In the genomic region with DNA sequence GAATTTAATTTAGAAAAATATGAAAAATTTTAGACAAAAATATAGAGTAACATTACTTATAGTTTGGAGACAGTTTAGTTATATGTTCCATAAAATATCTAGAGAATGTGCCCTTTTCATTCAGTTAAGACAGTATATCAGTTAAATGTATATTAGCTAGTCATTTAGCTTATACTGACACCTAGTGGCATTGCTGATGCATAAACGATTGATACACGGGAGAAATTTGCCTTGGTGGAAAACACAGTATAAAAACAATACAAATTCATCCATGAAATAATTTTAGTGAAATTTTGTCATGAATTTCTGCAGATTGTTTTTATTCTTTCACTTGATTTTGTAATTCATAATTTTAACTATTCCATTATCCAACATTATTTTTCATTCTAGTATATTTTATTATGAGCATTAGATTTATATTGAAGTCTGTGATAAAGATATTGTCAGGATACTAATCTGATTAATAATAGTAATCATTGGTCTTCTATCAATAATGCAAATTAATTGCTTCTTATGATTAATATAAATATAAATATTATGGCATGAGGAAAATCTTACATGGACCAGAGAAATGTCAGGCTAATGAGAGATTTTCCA, we compare ENCODE assay signal across 9 cellular contexts.
DNase-seq lines count a peak whose midpoint lies in the region; ATAC-seq and TF ChIP-seq lines count a peak whose summit lies in the region.
"Had no signal": no experiment of that assay in that cellular context is flagged by ENCODE, and none has a peak within 500 bp of the region (broad histone marks: within the 10 kb centered on the region; RNA-seq: fewer than 3 reads in every experiment).

No MANE protein-coding gene starts in this region.

- no peaks in the 10 kb centered on the region for H3K36me3 Mint-ChIP-seq in stimulated activated naive B cell treated with anti-CD40 and anti-IgM and Interleukin-4, amounts not matched to agents 10 μg/mL and 1 μg/mL and 100 μg/mL, for 72 hours

- H2AFZ ChIP-seq in Loucy (ENCODE audit: low read length), result no peak overlapping the region

- no peaks in the 10 kb centered on the region for H3K4me1 Mint-ChIP-seq in stimulated activated naive B cell treated with anti-CD40 and anti-IgM and Interleukin-4, amounts not matched to agents 10 μg/mL and 1 μg/mL and 100 μg/mL, for 72 hours

- no peaks in the 10 kb centered on the region for H3K79me2 ChIP-seq in Loucy (ENCODE audit: insufficient read depth, low read length)

- no peak overlapping the region for H3K4me2 ChIP-seq in Loucy (ENCODE audit: low read depth, low read length, poor library complexity, severe bottlenecking)
- H3K4me2 ChIP-seq: BLaER1 had no signal

- peak; percentile 77 for ATAC-seq in SK-N-SH treated with all-trans-retinoic acid at 6 μM for 48 hours
- ATAC-seq in stimulated activated naive B cell treated with anti-CD40 and anti-IgM and Interleukin-4, amounts not matched to agents 10 μg/mL and 1 μg/mL and 100 μg/mL, for 72 hours (replicated peaks), result peak; percentile 41 to 53

- H3K36me3 ChIP-seq in Loucy (ENCODE audit: insufficient read depth, low read length), result no peaks in the 10 kb centered on the region
- H3K36me3 ChIP-seq: BLaER1 had no signal

- H3K27me3 Mint-ChIP-seq in stimulated activated naive B cell treated with anti-CD40 and anti-IgM and Interleukin-4, amounts not matched to agents 10 μg/mL and 1 μg/mL and 100 μg/mL, for 72 hours, result no peaks in the 10 kb centered on the region

- no peaks in the 10 kb centered on the region for H4K20me1 ChIP-seq in Loucy (ENCODE audit: insufficient read depth, low read length, poor library complexity, severe bottlenecking)
- H4K20me1 ChIP-seq: BLaER1 had no signal

- H3K27ac Mint-ChIP-seq in stimulated activated naive B cell treated with anti-CD40 and anti-IgM and Interleukin-4, amounts not matched to agents 10 μg/mL and 1 μg/mL and 100 μg/mL, for 72 hours, result no peak overlapping the region

- no peaks in the 10 kb centered on the region for H3K9me2 ChIP-seq in Loucy (replicated peaks; ENCODE audit: low read depth, low read length)

- H3K9me3 ChIP-seq in Loucy (ENCODE audit: insufficient read depth, low read depth, low read length), result no peaks in the 10 kb centered on the region
- H3K9me3 ChIP-seq: BLaER1 had no signal

- DNase-seq in DMS153 treated with DMSO at 0.1 percent for 48 hours (lab: John Stamatoyannopoulos, UW; ENCODE audit: unreplicated experiment), result peak; percentile 47
- DNase-seq in DMS153 (lab: John Stamatoyannopoulos, UW), result no peak
- peak; percentile 43 for DNase-seq in H4 (ENCODE audit: low spot score)
- peak; percentile 10 for DNase-seq in foreskin melanocyte
- no peak for DNase-seq in stimulated activated naive B cell treated with anti-CD40 and anti-IgM and Interleukin-4, amounts not matched to agents 10 μg/mL and 1 μg/mL and 100 μg/mL, for 72 hours
- DNase-seq in ureter (ENCODE audit: low spot score), result no peak

- H3K4me3 Mint-ChIP-seq in stimulated activated naive B cell treated with anti-CD40 and anti-IgM and Interleukin-4, amounts not matched to agents 10 μg/mL and 1 μg/mL and 100 μg/mL, for 72 hours, result no peak overlapping the region

- H3K4me3 ChIP-seq in Loucy (ENCODE audit: low read length, poor library complexity, severe bottlenecking), result no peak overlapping the region
- H3K4me3 ChIP-seq: BLaER1 had no signal

- H3K9me3 Mint-ChIP-seq in stimulated activated naive B cell treated with anti-CD40 and anti-IgM and Interleukin-4, amounts not matched to agents 10 μg/mL and 1 μg/mL and 100 μg/mL, for 72 hours, result no peaks in the 10 kb centered on the region

- peak; percentile 84 for TF ChIP-seq CTCF in Loucy (conservative IDR thresholded peaks at IDR 0.05; ENCODE audit: low read length)

- H3F3A ChIP-seq in Loucy (ENCODE audit: low read depth), result no peaks in the 10 kb centered on the region

- no peak overlapping the region for H3K9ac ChIP-seq in Loucy (ENCODE audit: low read depth, low read length, poor library complexity, severe bottlenecking)
- H3K9ac ChIP-seq: BLaER1 had no signal

- H3K4me1 ChIP-seq in Loucy (ENCODE audit: insufficient read depth, low read length, poor library complexity, severe bottlenecking), result peaks cover 5% of the 10 kb centered on the region
- H3K4me1 ChIP-seq: BLaER1 had no signal

- no peaks in the 10 kb centered on the region for H3K27me3 ChIP-seq in Loucy (ENCODE audit: insufficient read depth, low read length, poor library complexity, severe bottlenecking)
- H3K27me3 ChIP-seq: BLaER1 had no signal

TF ChIP-seq in SK-N-SH treated with all-trans-retinoic acid at 6 μM for 48 hours, 23 proteins besides CTCF, POLR2A, EP300 and RAD21:
- TF ChIP-seq ZC3H10 (CRISPR knock-in tag; IDR thresholded peaks at IDR 0.05) (no peak), ESRRG (CRISPR knock-in tag; IDR thresholded peaks at IDR 0.05) (no peak), ARNTL (CRISPR knock-in tag; IDR thresholded peaks at IDR 0.05; ENCODE audit: borderline replicate concordance, low read depth) (no peak), ZNF8 (CRISPR knock-in tag; IDR thresholded peaks at IDR 0.05) (no peak), OSR1 (CRISPR knock-in tag; IDR thresholded peaks at IDR 0.05) (no peak), GLIS3 (CRISPR knock-in tag; IDR thresholded peaks at IDR 0.05) (no peak), TCF4 (CRISPR knock-in tag; IDR thresholded peaks at IDR 0.05; ENCODE audit: borderline replicate concordance) (no peak), ZFP30 (CRISPR knock-in tag; IDR thresholded peaks at IDR 0.05) (no peak), ZNF70 (CRISPR knock-in tag; IDR thresholded peaks at IDR 0.05) (no peak)
- TF ChIP-seq, protein P1, sequence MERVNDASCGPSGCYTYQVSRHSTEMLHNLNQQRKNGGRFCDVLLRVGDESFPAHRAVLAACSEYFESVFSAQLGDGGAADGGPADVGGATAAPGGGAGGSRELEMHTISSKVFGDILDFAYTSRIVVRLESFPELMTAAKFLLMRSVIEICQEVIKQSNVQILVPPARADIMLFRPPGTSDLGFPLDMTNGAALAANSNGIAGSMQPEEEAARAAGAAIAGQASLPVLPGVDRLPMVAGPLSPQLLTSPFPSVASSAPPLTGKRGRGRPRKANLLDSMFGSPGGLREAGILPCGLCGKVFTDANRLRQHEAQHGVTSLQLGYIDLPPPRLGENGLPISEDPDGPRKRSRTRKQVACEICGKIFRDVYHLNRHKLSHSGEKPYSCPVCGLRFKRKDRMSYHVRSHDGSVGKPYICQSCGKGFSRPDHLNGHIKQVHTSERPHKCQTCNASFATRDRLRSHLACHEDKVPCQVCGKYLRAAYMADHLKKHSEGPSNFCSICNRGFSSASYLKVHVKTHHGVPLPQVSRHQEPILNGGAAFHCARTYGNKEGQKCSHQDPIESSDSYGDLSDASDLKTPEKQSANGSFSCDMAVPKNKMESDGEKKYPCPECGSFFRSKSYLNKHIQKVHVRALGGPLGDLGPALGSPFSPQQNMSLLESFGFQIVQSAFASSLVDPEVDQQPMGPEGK (CRISPR knock-in tag; IDR thresholded peaks at IDR 0.05; ENCODE audit: borderline replicate concordance), result no peak
- TF ChIP-seq, protein P2, sequence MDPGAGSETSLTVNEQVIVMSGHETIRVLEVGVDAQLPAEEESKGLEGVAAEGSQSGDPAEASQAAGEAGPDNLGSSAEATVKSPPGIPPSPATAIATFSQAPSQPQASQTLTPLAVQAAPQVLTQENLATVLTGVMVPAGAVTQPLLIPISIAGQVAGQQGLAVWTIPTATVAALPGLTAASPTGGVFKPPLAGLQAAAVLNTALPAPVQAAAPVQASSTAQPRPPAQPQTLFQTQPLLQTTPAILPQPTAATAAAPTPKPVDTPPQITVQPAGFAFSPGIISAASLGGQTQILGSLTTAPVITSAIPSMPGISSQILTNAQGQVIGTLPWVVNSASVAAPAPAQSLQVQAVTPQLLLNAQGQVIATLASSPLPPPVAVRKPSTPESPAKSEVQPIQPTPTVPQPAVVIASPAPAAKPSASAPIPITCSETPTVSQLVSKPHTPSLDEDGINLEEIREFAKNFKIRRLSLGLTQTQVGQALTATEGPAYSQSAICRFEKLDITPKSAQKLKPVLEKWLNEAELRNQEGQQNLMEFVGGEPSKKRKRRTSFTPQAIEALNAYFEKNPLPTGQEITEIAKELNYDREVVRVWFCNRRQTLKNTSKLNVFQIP (CRISPR knock-in tag; IDR thresholded peaks at IDR 0.05; ENCODE audit: borderline replicate concordance, low read depth), result no peak

Comparison
In these comparisons a context has a peak if more than half of its experiments do, and no peak if none do; other contexts are left out.
1. DNase-seq: peak in DMS153 treated with DMSO at 0.1 percent for 48 hours (single experiment), H4 (single experiment) and foreskin melanocyte (single experiment); none in DMS153 (single experiment), stimulated activated naive B cell treated with anti-CD40 and anti-IgM and Interleukin-4, amounts not matched to agents 10 μg/mL and 1 μg/mL and 100 μg/mL, for 72 hours (single experiment) and ureter (single experiment).